24 cellular contexts compared by ENCODE assay signal in genomic region chr11:119823077-119823476, GRCh38.
A peak's percentile ranks its signal among the peaks of the same experiment; 100 is the strongest.
DNase-seq lines count a peak whose midpoint lies in the region; ATAC-seq, FAIRE-seq and TF ChIP-seq lines count a peak whose summit lies in the region.
"Had no signal": no experiment of that assay in that cellular context is flagged by ENCODE, and none has a peak within 500 bp of the region (broad histone marks: within the 10 kb centered on the region; RNA-seq: fewer than 3 reads in every experiment).

No MANE protein-coding gene starts in this region.

- TF ChIP-seq POLR2A in H1 (IDR thresholded peaks at IDR 0.05; ENCODE audit: control extremely low read depth in 1 of 2, low read depth in 2 of 2, low read length in 2 of 2) = no peak
- TF ChIP-seq POLR2A in GM18505 (IDR thresholded peaks at IDR 0.05; ENCODE audit: borderline replicate concordance, extremely low read depth, insufficient read depth, insufficient read length) = no peak

- peaks cover 0 to 6% (median 2%) of the 10 kb centered on the region in 4 experiments; a peak in 3 of 7 replicates for H3K4me1 ChIP-seq in H1 (replicated peaks in 1 of 4; ENCODE audit: control insufficient read depth in 3 of 4, insufficient read depth in 4 of 4, low read length in 3 of 4)
- H3K4me1 ChIP-seq in trophoblast cell (ENCODE audit: control insufficient read depth in 1 of 2, insufficient read depth in 2 of 2, low read length in 2 of 2) = no peaks in the 10 kb centered on the region
- H3K4me1 ChIP-seq: A549, BE2C had no signal

- H4K91ac ChIP-seq in H1 (replicated peaks; ENCODE audit: insufficient read length, low read length) (no peak overlapping the region), trophoblast cell (ENCODE audit: low read depth, low read length) (no peak overlapping the region)

- H3K36me3 Mint-ChIP-seq in type B pancreatic cell (no peaks in the 10 kb centered on the region), HFFc6 (ENCODE audit: low read depth) (no peaks in the 10 kb centered on the region; the same call in 1 of the 2 replicates)
- H3K36me3 Mint-ChIP-seq: CD14-positive monocyte had no signal

- no peaks in the 10 kb centered on the region for H3K4me1 Mint-ChIP-seq in type B pancreatic cell (ENCODE audit: unreplicated experiment)
- H3K4me1 Mint-ChIP-seq in HFFc6 (ENCODE audit: low read depth) = no peaks in the 10 kb centered on the region
- H3K4me1 Mint-ChIP-seq: CD14-positive monocyte had no signal

- no peak overlapping the region for H3K27ac ChIP-seq in H1 (ENCODE audit: low read depth, low read length)
- H3K27ac ChIP-seq in trophoblast cell (ENCODE audit: low read depth, low read length) = no peak overlapping the region
- H3K27ac ChIP-seq: A549; BLaER1 treated with 17β-estradiol and CSF1 and Interleukin-3, amounts not matched to agents 10 nM and 100 nM had no signal

- H3K4me3 ChIP-seq in H1 (ENCODE audit: extremely low read depth in 1 of 4, insufficient read depth in 2 of 4, low read depth in 3 of 4, low read length in 4 of 4) = no peak overlapping the region
- peak overlapping the region; percentile 44 for H3K4me3 ChIP-seq in trophoblast cell (ENCODE audit: low read depth, low read length)
- H3K4me3 ChIP-seq: A549; BLaER1 treated with 17β-estradiol and CSF1 and Interleukin-3, amounts not matched to agents 10 nM and 100 nM had no signal

- H2AK5ac ChIP-seq in H1 (ENCODE audit: low read depth, low read length) = no peak overlapping the region
- no peak overlapping the region for H2AK5ac ChIP-seq in trophoblast cell (ENCODE audit: low read length)

- H4K5ac ChIP-seq in H1 (ENCODE audit: insufficient read length, low read depth, low read length) = no peak overlapping the region

- CTCF ChIA-PET in H1 (lab: Charles Lee; ENCODE audit: partially characterized antibody) = interaction anchor here (0.9 to 1.3 kb wide), 2 partner anchors 22 to 29 kb away, joined by 3 to 5 read pairs; no protein-coding TSS in a partner anchor

- no peak overlapping the region for H4K12ac ChIP-seq in trophoblast cell (ENCODE audit: low read depth, low read length)

- H2BK120ac ChIP-seq in H1 (replicated peaks; ENCODE audit: low read depth, low read length) = no peak overlapping the region
- H2BK120ac ChIP-seq in trophoblast cell (ENCODE audit: insufficient read depth, low read length, poor library complexity) = no peak overlapping the region

- no peak overlapping the region for H3K14ac ChIP-seq in H1 (ENCODE audit: insufficient read length)
- no peak overlapping the region for H3K14ac ChIP-seq in trophoblast cell (ENCODE audit: low read length)

- H3K18ac ChIP-seq in H1 (ENCODE audit: extremely low read depth, low read length) = no peak overlapping the region
- no peak overlapping the region for H3K18ac ChIP-seq in trophoblast cell (ENCODE audit: low read length)

- DNase-seq in HTR-8/SVneo (ENCODE audit: insufficient read length, low spot score) (no peak), H1 (ENCODE audit: low read depth in 1 of 2, low spot score in 2 of 2) (no peak), trophoblast cell (no peak), type B pancreatic cell (ENCODE audit: extremely low spot score, unreplicated experiment) (no peak), HFFc6 (no peak), NCI-H510A treated with DMSO at 0.1 percent for 48 hours (lab: John Stamatoyannopoulos, UW) (no peak)
- DNase-seq: 8988T; ACHN; AML-193; BE2C; Calu3; CD4-positive, alpha-beta T cell; COR-L47; DMS53; DMS79 treated with DMSO at 0.1 percent for 48 hours; GF-D8; GOT3; H7; HCEC 1CT had no signal

- H3K27ac Mint-ChIP-seq in type B pancreatic cell = peak overlapping the region; percentile 26
- H3K27ac Mint-ChIP-seq in HFFc6 = no peak overlapping the region
- H3K27ac Mint-ChIP-seq: CD14-positive monocyte; CD4-positive, alpha-beta T cell had no signal

- peak; percentile 16 for FAIRE-seq in HTR-8/SVneo (lab: Jason Lieb, UNC)
- FAIRE-seq in H1 (lab: Jason Lieb, UNC) = no peak
- FAIRE-seq: A549, GM12891 had no signal

- no peak for ATAC-seq in GM18505 (IDR thresholded peaks at IDR 0.05; ENCODE audit: unreplicated experiment)
- ATAC-seq: A549 had no signal

- H3K9me3 Mint-ChIP-seq in type B pancreatic cell (no peaks in the 10 kb centered on the region), HFFc6 (peaks cover 5% of the 10 kb centered on the region; the same call in 1 of the 2 replicates)

- H4K20me1 ChIP-seq in H1 (replicated peaks in 1 of 2; ENCODE audit: control insufficient read depth in 1 of 2, insufficient read depth in 2 of 2, low read length in 2 of 2) = no peaks in the 10 kb centered on the region
- H4K20me1 ChIP-seq: BLaER1 treated with 17β-estradiol and CSF1 and Interleukin-3, amounts not matched to agents 10 nM and 100 nM had no signal

- H3K27me3 Mint-ChIP-seq in type B pancreatic cell (peaks cover 14% of the 10 kb centered on the region), HFFc6 (ENCODE audit: insufficient read depth) (peaks cover 35% of the 10 kb centered on the region)

- H3K56ac ChIP-seq in H1 (replicated peaks; ENCODE audit: insufficient read length, low read depth, low read length) = no peak overlapping the region

- no peak overlapping the region for H2BK20ac ChIP-seq in H1 (ENCODE audit: low read length)

- WGBS in H1 (ENCODE audit: extremely low coverage in 1 of 2, insufficient coverage in 1 of 2, insufficient read length in 1 of 2, insufficient replicate concordance in 2 of 2, low coverage in 1 of 2, low lambda C conversion rate in 2 of 2, missing lambda C conversion rate in 1 of 2), 2 experiments = 96% methylated on average over 8 of the region's 15 CpGs; no CpG with 5 or more reads in 1 of the 2 experiments
- WGBS in trophoblast cell (ENCODE audit: extremely low coverage, insufficient coverage, insufficient read length) = no CpG with 5 or more reads among the region's 15 CpGs

- no peak for TF ChIP-seq RAD21 in H1 (IDR thresholded peaks at IDR 0.05 in 1 of 2, conservative IDR thresholded peaks at IDR 0.05 in 1 of 2; ENCODE audit: low read depth in 2 of 2, low read length in 2 of 2)

- H4K8ac ChIP-seq in H1 (ENCODE audit: extremely low read depth, insufficient read depth, low read length) = no peak overlapping the region
- no peak overlapping the region for H4K8ac ChIP-seq in trophoblast cell (ENCODE audit: low read depth, low read length)

- no peak overlapping the region for H3K23ac ChIP-seq in H1 (ENCODE audit: insufficient read length)
- no peak overlapping the region for H3K23ac ChIP-seq in trophoblast cell (ENCODE audit: low read length)

- no peaks in the 10 kb centered on the region for H3K27me3 ChIP-seq in H1 (replicated peaks in 1 of 4; ENCODE audit: control insufficient read depth in 3 of 4, extremely low read depth in 1 of 4, insufficient read depth in 3 of 4, low read length in 3 of 4)
- no peaks in the 10 kb centered on the region for H3K27me3 ChIP-seq in trophoblast cell (ENCODE audit: insufficient read depth, low read length)
- H3K27me3 ChIP-seq: BE2C; BLaER1 treated with 17β-estradiol and CSF1 and Interleukin-3, amounts not matched to agents 10 nM and 100 nM had no signal

- H2BK15ac ChIP-seq in H1 (ENCODE audit: low read length) = peak overlapping the region; percentile 46; the same call in 1 of the 2 replicates

- no peak for TF ChIP-seq EP300 in H1 (IDR thresholded peaks at IDR 0.05; ENCODE audit: borderline replicate concordance in 1 of 2, low read depth in 2 of 2, low read length in 2 of 2)

- POLR2A ChIA-PET in H1 (lab: Charles Lee; ENCODE audit: partially characterized antibody) = no interaction called here

- no peak overlapping the region for H2BK5ac ChIP-seq in H1 (ENCODE audit: low read depth, low read length)
- H2BK5ac ChIP-seq in trophoblast cell (ENCODE audit: low read depth, low read length, poor library complexity) = no peak overlapping the region

- H3K4ac ChIP-seq in H1 (replicated peaks; ENCODE audit: insufficient read length, low read depth, low read length) (no peak overlapping the region), trophoblast cell (ENCODE audit: low read depth, low read length) (no peak overlapping the region)

- no peaks in the 10 kb centered on the region; the same call in 1 of the 2 replicates for H3K23me2 ChIP-seq in H1 (ENCODE audit: low read depth, low read length)

- H2AFZ ChIP-seq in H1 (ENCODE audit: low read length) (no peak overlapping the region), trophoblast cell (ENCODE audit: insufficient read depth, low read length, poor library complexity) (no peak overlapping the region)

- peaks cover 0 to 5% of the 10 kb centered on the region in 2 experiments; a peak in 1 of 4 replicates for H3K9me3 ChIP-seq in H1 (ENCODE audit: insufficient read depth in 2 of 2, low read depth in 1 of 2, low read length in 1 of 2)
- peaks cover 3% of the 10 kb centered on the region for H3K9me3 ChIP-seq in trophoblast cell (ENCODE audit: insufficient read depth, low read depth, low read length)
- H3K9me3 ChIP-seq: A549, BE2C had no signal

- H2BK12ac ChIP-seq in H1 (ENCODE audit: low read depth, low read length) = no peak overlapping the region
- H2BK12ac ChIP-seq in trophoblast cell (ENCODE audit: low read length) = no peak overlapping the region

- no peak for TF ChIP-seq CTCF in H1 (IDR thresholded peaks at IDR 0.05; ENCODE audit: control extremely low read depth in 1 of 3, insufficient read depth in 1 of 3, low read depth in 1 of 3, low read length in 3 of 3)
- no peak for TF ChIP-seq CTCF in type B pancreatic cell (conservative IDR thresholded peaks at IDR 0.05)
- no peak for TF ChIP-seq CTCF in HFFc6 (IDR thresholded peaks at IDR 0.05)

- H3K79me2 ChIP-seq in H1 (ENCODE audit: control insufficient read depth in 1 of 2, insufficient read depth in 2 of 2, low read length in 2 of 2) (no peaks in the 10 kb centered on the region), trophoblast cell (ENCODE audit: control insufficient read depth, insufficient read depth, low read length, poor library complexity) (no peaks in the 10 kb centered on the region)

- H3K9ac ChIP-seq in H1 (replicated peaks in 1 of 4; ENCODE audit: extremely low read depth in 1 of 4, low read depth in 3 of 4, low read length in 3 of 4) (no peak overlapping the region), trophoblast cell (ENCODE audit: low read length) (no peak overlapping the region)
- H3K9ac ChIP-seq: BLaER1 treated with 17β-estradiol and CSF1 and Interleukin-3, amounts not matched to agents 10 nM and 100 nM had no signal

- no peaks in the 10 kb centered on the region for H3K36me3 ChIP-seq in H1 (ENCODE audit: control insufficient read depth in 2 of 4, insufficient read depth in 4 of 4, low read length in 3 of 4)
- no peaks in the 10 kb centered on the region for H3K36me3 ChIP-seq in trophoblast cell (ENCODE audit: control insufficient read depth in 1 of 2, insufficient read depth in 2 of 2, low read length in 2 of 2)
- H3K36me3 ChIP-seq: BE2C; BLaER1 treated with 17β-estradiol and CSF1 and Interleukin-3, amounts not matched to agents 10 nM and 100 nM had no signal

- H3K4me3 Mint-ChIP-seq in type B pancreatic cell = no peak overlapping the region
- H3K4me3 Mint-ChIP-seq in HFFc6 = no peak overlapping the region
- H3K4me3 Mint-ChIP-seq: CD14-positive monocyte; CD4-positive, alpha-beta T cell had no signal

- H3K79me1 ChIP-seq in H1 (ENCODE audit: low read depth, low read length) (no peaks in the 10 kb centered on the region), trophoblast cell (ENCODE audit: low read length) (no peaks in the 10 kb centered on the region)

- H3K4me2 ChIP-seq in H1 (ENCODE audit: insufficient read depth in 1 of 2, low read depth in 2 of 2, low read length in 2 of 2) (no peak overlapping the region), trophoblast cell (ENCODE audit: low read length) (no peak overlapping the region)
- H3K4me2 ChIP-seq: A549; BLaER1 treated with 17β-estradiol and CSF1 and Interleukin-3, amounts not matched to agents 10 nM and 100 nM had no signal
